ENCODE assay signal across 14 cellular contexts in genomic region chr14:89652352-89652751, GRCh38.
"Had no signal": no experiment of that assay in that cellular context is flagged by ENCODE, and none has a peak within 500 bp of the region (broad histone marks: within the 10 kb centered on the region; RNA-seq: fewer than 3 reads in every experiment).

No MANE protein-coding gene starts in this region.

- H3K27ac ChIP-seq: body of pancreas, epithelial cell of prostate, gastroesophageal sphincter, hepatocyte, parathyroid adenoma had no signal

- H3K27me3 ChIP-seq: body of pancreas, gastroesophageal sphincter, hepatocyte had no signal

- H3K27me3 Mint-ChIP-seq: activated CD4-positive, alpha-beta T cell treated with anti-CD3 and anti-CD28 coated beads, Interleukin-2, amount 10 ng/mL, durations not matched to agents 7 days and 5 days; activated naive CD4-positive, alpha-beta T cell treated with anti-CD3 and anti-CD28 coated beads, Interleukin-2, amount 10 ng/mL, durations not matched to agents 7 days and 5 days; activated T-helper 17 cell treated with anti-CD3 and anti-CD28 coated beads, Interleukin-2, amount 50 U/mL, for 72 hours; central memory CD8-positive, alpha-beta T cell; effector memory CD8-positive, alpha-beta T cell had no signal

- H3K4me3 Mint-ChIP-seq: activated CD4-positive, alpha-beta T cell treated with anti-CD3 and anti-CD28 coated beads, Interleukin-2, amount 10 ng/mL, durations not matched to agents 7 days and 5 days; activated naive CD4-positive, alpha-beta T cell treated with anti-CD3 and anti-CD28 coated beads, Interleukin-2, amount 10 ng/mL, durations not matched to agents 7 days and 5 days; activated T-helper 17 cell treated with anti-CD3 and anti-CD28 coated beads, Interleukin-2, amount 50 U/mL, for 72 hours; central memory CD8-positive, alpha-beta T cell; effector memory CD8-positive, alpha-beta T cell; mesothelial cell of epicardium had no signal

- ATAC-seq: activated T-helper 17 cell treated with anti-CD3 and anti-CD28 coated beads, Interleukin-2, amount 50 U/mL, for 72 hours; body of pancreas; effector memory CD8-positive, alpha-beta T cell; gastroesophageal sphincter had no signal

- DNase-seq: activated CD4-positive, alpha-beta T cell treated with anti-CD3 and anti-CD28 coated beads, Interleukin-2, amount 10 ng/mL, durations not matched to agents 7 days and 5 days; activated CD4-positive, CD25-positive, alpha-beta regulatory T cell; activated CD8-positive, alpha-beta memory T cell treated with anti-CD3 and anti-CD28 coated beads for 24 hours; activated naive CD4-positive, alpha-beta T cell treated with anti-CD3 and anti-CD28 coated beads, Interleukin-2, amount 10 ng/mL, durations not matched to agents 7 days and 5 days; body of pancreas; effector memory CD8-positive, alpha-beta T cell; stimulated activated CD4-positive, alpha-beta T cell treated with anti-CD3 and anti-CD28 coated beads, Interleukin-4, amount 100 ng/mL, for 1 hour had no signal

- H3K9me3 Mint-ChIP-seq: central memory CD8-positive, alpha-beta T cell; effector memory CD8-positive, alpha-beta T cell had no signal

- H3K27ac Mint-ChIP-seq: activated CD4-positive, alpha-beta T cell treated with anti-CD3 and anti-CD28 coated beads, Interleukin-2, amount 10 ng/mL, durations not matched to agents 7 days and 5 days; activated naive CD4-positive, alpha-beta T cell treated with anti-CD3 and anti-CD28 coated beads, Interleukin-2, amount 10 ng/mL, durations not matched to agents 7 days and 5 days; activated T-helper 17 cell treated with anti-CD3 and anti-CD28 coated beads, Interleukin-2, amount 50 U/mL, for 72 hours; effector memory CD8-positive, alpha-beta T cell had no signal

- H3K36me3 ChIP-seq: gastroesophageal sphincter had no signal

- H3K9me3 ChIP-seq: body of pancreas, gastroesophageal sphincter had no signal

- H3K4me3 ChIP-seq: body of pancreas, gastroesophageal sphincter, hepatocyte had no signal
